14 cellular contexts compared by ENCODE assay signal in the genomic region with DNA sequence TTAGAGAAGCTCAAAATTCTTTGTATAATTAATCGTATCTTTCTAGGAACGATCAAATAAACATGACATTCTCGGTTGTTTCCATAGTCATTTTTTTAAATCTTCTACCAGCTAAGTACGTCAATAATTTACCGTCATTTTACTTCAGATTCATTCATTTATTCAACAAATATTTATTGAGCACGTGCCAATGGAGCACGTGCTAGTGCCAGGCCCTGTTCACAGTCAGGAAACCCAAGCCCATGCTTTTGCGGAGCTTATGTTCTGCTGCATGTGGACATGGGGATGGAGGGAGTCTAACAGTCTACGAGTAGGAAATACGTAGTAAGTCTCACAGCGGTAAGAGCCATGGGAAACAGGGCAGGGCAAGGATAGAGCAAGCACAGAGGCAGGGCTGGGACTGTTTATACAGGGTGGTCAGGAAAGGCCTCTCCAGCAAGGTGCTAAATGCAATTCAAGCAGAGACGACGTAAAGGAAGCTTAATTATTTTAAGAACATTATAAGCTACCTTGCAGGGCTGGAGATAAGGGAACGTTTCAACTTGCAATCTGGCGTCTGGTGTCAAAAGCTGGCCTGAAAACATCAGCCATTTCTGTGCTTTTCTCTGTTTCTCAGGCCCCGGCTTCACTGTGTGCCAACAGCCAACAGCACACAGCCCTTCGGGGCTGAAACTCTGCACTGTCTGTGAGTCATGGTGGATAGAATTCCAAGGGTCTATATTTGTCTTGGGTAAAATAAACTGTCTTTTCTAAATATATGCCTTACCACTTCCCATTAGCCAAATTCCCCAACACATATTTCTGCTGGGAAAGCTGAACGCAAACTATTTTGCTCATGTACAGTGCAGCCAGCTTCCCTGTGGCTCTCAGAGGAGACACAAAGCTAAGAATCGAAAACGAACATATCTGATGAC.
DNase-seq lines count a peak whose midpoint lies in the region; FAIRE-seq and TF ChIP-seq lines count a peak whose summit lies in the region.
"Had no signal": no experiment of that assay in that cellular context is flagged by ENCODE, and none has a peak within 500 bp of the region (broad histone marks: within the 10 kb centered on the region; RNA-seq: fewer than 3 reads in every experiment).

No MANE protein-coding gene starts in this region.

- H3K36me3 Mint-ChIP-seq in activated CD4-positive, alpha-beta memory T cell treated with anti-CD3 and anti-CD28 coated beads, Interleukin-2, amount 10 ng/mL, durations not matched to agents 7 days and 5 days (ENCODE audit: low read depth), result peaks cover 3% of the 10 kb centered on the region

- H3K27me3 ChIP-seq in SJSA1 (replicated peaks), result no peaks in the 10 kb centered on the region

- no peaks in the 10 kb centered on the region for H3K36me3 ChIP-seq in SJSA1

- peaks cover 12% of the 10 kb centered on the region for H3K9me3 Mint-ChIP-seq in activated CD4-positive, alpha-beta memory T cell treated with anti-CD3 and anti-CD28 coated beads, Interleukin-2, amount 10 ng/mL, durations not matched to agents 7 days and 5 days

- no peak overlapping the region for H3K4me3 ChIP-seq in SJSA1

- TF ChIP-seq CTCF in D721Med (IDR thresholded peaks at IDR 0.05; ENCODE audit: insufficient read depth, missing control alignments), result no peak

- CTCF ChIA-PET in activated CD4-positive, alpha-beta memory T cell treated with anti-CD3 and anti-CD28 coated beads, Interleukin-2, amount 10 ng/mL, durations not matched to agents 7 days and 5 days (lab: Charles Lee), result no interaction called here

- no peaks in the 10 kb centered on the region for H3K27me3 Mint-ChIP-seq in activated CD4-positive, alpha-beta memory T cell treated with anti-CD3 and anti-CD28 coated beads, Interleukin-2, amount 10 ng/mL, durations not matched to agents 7 days and 5 days
- H3K27me3 Mint-ChIP-seq: activated T-helper 17 cell treated with anti-CD3 and anti-CD28 coated beads, Interleukin-2, amount 50 U/mL, for 72 hours; naive thymus-derived CD4-positive, alpha-beta T cell; T-helper 17 cell had no signal

- POLR2A ChIA-PET in activated CD4-positive, alpha-beta memory T cell treated with anti-CD3 and anti-CD28 coated beads, Interleukin-2, amount 10 ng/mL, durations not matched to agents 7 days and 5 days (lab: Charles Lee), result no interaction called here

- no peaks in the 10 kb centered on the region for H3K4me1 Mint-ChIP-seq in activated CD4-positive, alpha-beta memory T cell treated with anti-CD3 and anti-CD28 coated beads, Interleukin-2, amount 10 ng/mL, durations not matched to agents 7 days and 5 days
- H3K4me1 Mint-ChIP-seq: activated T-helper 17 cell treated with anti-CD3 and anti-CD28 coated beads, Interleukin-2, amount 50 U/mL, for 72 hours; naive thymus-derived CD4-positive, alpha-beta T cell; T-helper 17 cell had no signal

- no peak overlapping the region for H3K27ac Mint-ChIP-seq in activated CD4-positive, alpha-beta memory T cell treated with anti-CD3 and anti-CD28 coated beads, Interleukin-2, amount 10 ng/mL, durations not matched to agents 7 days and 5 days
- H3K27ac Mint-ChIP-seq: activated T-helper 17 cell treated with anti-CD3 and anti-CD28 coated beads, Interleukin-2, amount 50 U/mL, for 72 hours; naive thymus-derived CD4-positive, alpha-beta T cell; T-helper 17 cell had no signal

- DNase-seq in EH (ENCODE audit: low read depth) (peak; percentile 99), SJSA1 (ENCODE audit: low read depth in 1 of 2, low spot score in 2 of 2) (peak; percentile 83 to 97), fibroblast of peridontal ligament (ENCODE audit: extremely low read depth) (peak; percentile 97), non-pigmented ciliary epithelial cell (ENCODE audit: low read depth) (peak; percentile 74), GM19239 (ENCODE audit: insufficient read length, low spot score) (no peak), D721Med (ENCODE audit: insufficient read length, low spot score) (no peak)
- DNase-seq in activated CD4-positive, alpha-beta T cell treated with anti-CD3 and anti-CD28 coated beads for 1 hour, result no peak
- no peak for DNase-seq in activated CD4-positive, alpha-beta memory T cell treated with anti-CD3 and anti-CD28 coated beads, Interleukin-2, amount 10 ng/mL, durations not matched to agents 7 days and 5 days
- DNase-seq: DMS153; naive thymus-derived CD4-positive, alpha-beta T cell; stimulated activated CD4-positive, alpha-beta T cell treated with anti-CD3 and anti-CD28 coated beads, Interleukin-2, amount 100 ng/mL, for 48 hours; T-helper 17 cell had no signal

- H3K9me3 ChIP-seq in SJSA1 (replicated peaks), result no peaks in the 10 kb centered on the region

- FAIRE-seq in GM19239 (lab: Jason Lieb, UNC) (no peak), D721Med (lab: Jason Lieb, UNC) (no peak)
- FAIRE-seq: endometrium had no signal

- peak overlapping the region; percentile 98 for H3K27ac ChIP-seq in SJSA1

- peaks cover 52% of the 10 kb centered on the region for H3K4me1 ChIP-seq in SJSA1 (replicated peaks)

- no peak overlapping the region for H3K4me3 Mint-ChIP-seq in activated CD4-positive, alpha-beta memory T cell treated with anti-CD3 and anti-CD28 coated beads, Interleukin-2, amount 10 ng/mL, durations not matched to agents 7 days and 5 days
- H3K4me3 Mint-ChIP-seq: activated T-helper 17 cell treated with anti-CD3 and anti-CD28 coated beads, Interleukin-2, amount 50 U/mL, for 72 hours; naive thymus-derived CD4-positive, alpha-beta T cell; T-helper 17 cell had no signal

Comparison
In these comparisons a context has a peak if more than half of its experiments do, and no peak if none do; other contexts are left out.
1. DNase-seq: peak in EH (single experiment), SJSA1 (2 of 2), fibroblast of peridontal ligament (single experiment) and non-pigmented ciliary epithelial cell (single experiment); none in activated CD4-positive, alpha-beta T cell treated with anti-CD3 and anti-CD28 coated beads for 1 hour (single experiment), activated CD4-positive, alpha-beta memory T cell treated with anti-CD3 and anti-CD28 coated beads, Interleukin-2, amount 10 ng/mL, durations not matched to agents 7 days and 5 days (single experiment), GM19239 (single experiment) and D721Med (single experiment).